Comparison of ENCODE assay signal across 14 cellular contexts in the genomic region with DNA sequence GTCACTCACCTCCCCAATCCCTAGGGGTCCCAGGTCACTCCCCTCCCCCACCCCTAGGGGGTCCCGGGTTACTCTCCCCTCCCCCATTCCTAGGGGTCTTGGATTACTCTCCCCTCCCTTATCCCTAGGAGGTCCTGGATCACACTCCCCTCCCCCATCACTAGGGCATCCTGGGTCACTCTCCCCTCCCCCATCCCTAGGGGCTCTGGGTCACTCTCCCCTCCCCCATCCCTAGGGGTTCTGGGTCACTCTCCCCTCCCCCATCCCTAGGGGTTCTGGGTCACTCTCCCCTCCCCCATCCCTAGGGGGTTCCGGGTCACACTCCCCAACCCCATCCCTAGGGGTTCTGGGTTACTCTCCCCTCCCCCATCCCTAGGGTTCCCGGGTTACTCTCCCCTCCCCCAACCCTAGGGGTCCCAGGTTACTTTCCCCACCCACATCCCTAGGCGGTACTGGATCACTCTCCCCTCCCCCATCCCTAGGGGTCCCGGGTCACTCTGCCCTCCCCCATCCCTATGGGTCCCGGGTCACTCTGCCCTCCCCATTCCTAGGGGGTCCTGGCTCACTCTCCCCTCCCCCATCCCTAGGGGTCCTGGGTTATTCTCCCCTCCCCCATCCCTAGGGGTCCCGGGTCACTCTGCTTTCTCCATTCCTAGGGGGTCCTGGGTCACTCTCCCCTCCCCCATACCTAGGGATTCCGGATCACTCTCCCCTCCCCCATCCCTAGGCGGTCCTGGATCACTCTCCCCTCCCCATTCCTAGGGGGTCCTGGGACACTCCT. TPM values are rescaled to one million over a fixed set of nuclear protein-coding genes. Genes with fewer than 3 reads are reported as not detected.
DNase-seq lines count a peak whose midpoint lies in the region; ATAC-seq, FAIRE-seq and TF ChIP-seq lines count a peak whose summit lies in the region.
"Had no signal": no experiment of that assay in that cellular context is flagged by ENCODE, and none has a peak within 500 bp of the region (broad histone marks: within the 10 kb centered on the region; RNA-seq: fewer than 3 reads in every experiment).

No MANE protein-coding gene starts in this region.

- no peak for TF ChIP-seq POLR2A in stomach (IDR thresholded peaks at IDR 0.05)

- H3K9me3 ChIP-seq in CD4-positive, alpha-beta T cell (ENCODE audit: control insufficient read depth, low read length) = no peaks in the 10 kb centered on the region
- no peaks in the 10 kb centered on the region for H3K9me3 ChIP-seq in pancreas
- H3K9me3 ChIP-seq in stomach = peaks cover 0 to 7% (median 0%) of the 10 kb centered on the region in 4 donors

- H3K4me3 ChIP-seq in pancreas (no peak overlapping the region), stomach (no peak overlapping the region)

- DNase-seq in CD4-positive, alpha-beta T cell = peak in 1 of 10 experiments; percentile 33
- DNase-seq in GM20000 (ENCODE audit: low spot score) (peak; percentile 6), pancreas (peak in 5 of 6 donors; percentile 12 to 60 (median 29)), KBM-7 (no peak), stomach (no peak)
- peak in 1 of 2 donors; percentile 11 for DNase-seq in central memory CD8-positive, alpha-beta T cell (ENCODE audit: low spot score in 2 of 2)
- DNase-seq: naive B cell; NCI-H1105 treated with DMSO at 0.1 percent for 48 hours; NCI-H526; stimulated activated CD4-positive, alpha-beta T cell treated with anti-CD3 and anti-CD28 coated beads, Interleukin-4, amount 100 ng/mL, for 4 hours; T-helper 9 cell had no signal

- TF ChIP-seq CTCF in CD4-positive, alpha-beta T cell (IDR thresholded peaks at IDR 0.05) = no peak
- no peak for TF ChIP-seq CTCF in GM20000 (IDR thresholded peaks at IDR 0.05; ENCODE audit: extremely low read depth, missing control alignments)
- no peak for TF ChIP-seq CTCF in pancreas (IDR thresholded peaks at IDR 0.05)
- no peak for TF ChIP-seq CTCF in stomach (IDR thresholded peaks at IDR 0.05)

- H3K27me3 ChIP-seq in CD4-positive, alpha-beta T cell (ENCODE audit: control insufficient read depth, insufficient read depth, low read length) = no peaks in the 10 kb centered on the region
- H3K27me3 ChIP-seq in pancreas = no peaks in the 10 kb centered on the region
- H3K27me3 ChIP-seq in stomach = no peaks in the 10 kb centered on the region

- peaks cover 27% of the 10 kb centered on the region for H3K4me1 Mint-ChIP-seq in CD4-positive, alpha-beta T cell (ENCODE audit: low read depth)
- H3K4me1 Mint-ChIP-seq in central memory CD8-positive, alpha-beta T cell = peaks cover 43% of the 10 kb centered on the region

- no peak for FAIRE-seq in pancreas (lab: Jason Lieb, UNC)
- FAIRE-seq: D721Med had no signal

- WGBS in pancreas, 2 donors = 77 to 85% methylated on average over 9 of the region's 9 CpGs
- 79 to 84% (median 83%) methylated on average over 9 of the region's 9 CpGs for WGBS in stomach, 5 donors

- peaks cover 16% of the 10 kb centered on the region for H3K9me3 Mint-ChIP-seq in CD4-positive, alpha-beta T cell
- H3K9me3 Mint-ChIP-seq in central memory CD8-positive, alpha-beta T cell = peaks cover 24% of the 10 kb centered on the region

- peak overlapping the region; percentile 18 for H3K27ac ChIP-seq in CD4-positive, alpha-beta T cell (ENCODE audit: low read depth, low read length)
- H3K27ac ChIP-seq in pancreas (no peak overlapping the region), stomach (no peak overlapping the region)
- H3K27ac ChIP-seq: RWPE1 had no signal

- H3K36me3 Mint-ChIP-seq in CD4-positive, alpha-beta T cell (ENCODE audit: low read depth) = peaks cover 54% of the 10 kb centered on the region
- H3K36me3 Mint-ChIP-seq in central memory CD8-positive, alpha-beta T cell (ENCODE audit: insufficient read depth) = peaks cover 41% of the 10 kb centered on the region

- CTCF ChIA-PET in CD4-positive, alpha-beta T cell (lab: Charles Lee) = no interaction called here

- no peak for TF ChIP-seq EP300 in stomach (IDR thresholded peaks at IDR 0.05)

- no peak overlapping the region for H3K4me3 Mint-ChIP-seq in CD4-positive, alpha-beta T cell
- H3K4me3 Mint-ChIP-seq in central memory CD8-positive, alpha-beta T cell = no peak overlapping the region

- peak overlapping the region; percentile 61 for H3K27ac Mint-ChIP-seq in CD4-positive, alpha-beta T cell
- peak overlapping the region; percentile 0 for H3K27ac Mint-ChIP-seq in central memory CD8-positive, alpha-beta T cell (ENCODE audit: low read depth)

- peaks cover 0 to 8% (median 4%) of the 10 kb centered on the region in 3 donors for H3K4me1 ChIP-seq in pancreas
- peaks cover 17 to 35% (median 29%) of the 10 kb centered on the region in 4 donors for H3K4me1 ChIP-seq in stomach

- H3K36me3 ChIP-seq in pancreas = no peaks in the 10 kb centered on the region
- no peaks in the 10 kb centered on the region for H3K36me3 ChIP-seq in stomach

- intact Hi-C loops in CD4-positive, alpha-beta T cell (cut with DNase I, micrococcal nuclease) = loop anchor here (2.0 to 5.0 kb wide), 5 partner anchors 58 to 1242 kb away; partner anchors contain the start of genes SLC25A6 (in 2 of the 2) and CD99 (in 1 of the 2)
- intact Hi-C loops in pancreas (cut with DNase I) (no loop called here), stomach (cut with DNase I; ENCODE audit: low total_unique reads) (loop anchor here (10.0 kb wide), 2 partner anchors 56 to 1154 kb away; partner anchors contain the start of gene SLC25A6)

- in situ Hi-C loops in KBM-7 (cut with MboI; ENCODE audit: low pct_unique_long_range_greater_than_20kb, low sequenced_read_pairs) = loop anchor here (25.0 kb wide), 1 partner anchor 1162 kb away; no protein-coding TSS in a partner anchor

- POLR2A ChIA-PET in CD4-positive, alpha-beta T cell (lab: Charles Lee) = no interaction called here

- H3K27me3 Mint-ChIP-seq in CD4-positive, alpha-beta T cell = no peaks in the 10 kb centered on the region
- no peaks in the 10 kb centered on the region for H3K27me3 Mint-ChIP-seq in central memory CD8-positive, alpha-beta T cell
- H3K27me3 Mint-ChIP-seq: naive B cell had no signal

- no peak for ATAC-seq in CD4-positive, alpha-beta T cell (ENCODE audit: poor library complexity)
- no peak for ATAC-seq in central memory CD8-positive, alpha-beta T cell (replicated peaks; ENCODE audit: extremely low read depth, poor library complexity, severe bottlenecking)
- ATAC-seq in pancreas (no peak), HG03025 (IDR thresholded peaks at IDR 0.05; ENCODE audit: low FRiP score, unreplicated experiment) (no peak)

RNA-seq across cellular contexts. Expression of gene ASMTL, which starts 2.1 kb away (rescaled TPM):
- total RNA-seq in CD4-positive, alpha-beta T cell = 10 to 100 TPM; 34.6 to 39.3 TPM
- total RNA-seq in pancreas = 10 to 100 TPM; 11.2 to 19.4 (median 15.6) TPM
- polyA plus RNA-seq in pancreas = 10 to 100 TPM; 16.9 to 25.9 TPM
- 10 to 100 TPM in 3 of 5 donors, 1 to 10 TPM in 2; 5.8 to 45.8 (median 14.0) TPM for total RNA-seq in stomach
- 10 to 100 TPM; 14.9 to 29.3 (median 24.4) TPM for polyA plus RNA-seq in stomach

RNA-seq across cellular contexts. Expression of gene SLC25A6, which starts 58.7 kb away (rescaled TPM):
- 100 to 1,000 TPM; 338 to 340 TPM for total RNA-seq in CD4-positive, alpha-beta T cell
- total RNA-seq in pancreas = 100 to 1,000 TPM; 188 to 398 (median 252) TPM
- polyA plus RNA-seq in pancreas = 100 to 1,000 TPM; 208 to 229 TPM
- 100 to 1,000 TPM; 119 to 707 (median 391) TPM for total RNA-seq in stomach
- 100 to 1,000 TPM; 416 to 606 (median 518) TPM for polyA plus RNA-seq in stomach

Comparison
In these comparisons a context has a peak if more than half of its experiments do, and no peak if none do; other contexts are left out.
1. DNase-seq: peak in GM20000 (single experiment) and pancreas (5 of 6); none in KBM-7 (single experiment) and stomach (single experiment).
2. intact Hi-C loops: an anchor here in CD4-positive, alpha-beta T cell (2.0 to 5.0 kb wide) and stomach (10.0 kb wide); none called in pancreas.